30 cellular contexts compared by ENCODE assay signal in genomic region chr2:25972049-25972823, GRCh38. TPM values are rescaled to one million over a fixed set of nuclear protein-coding genes. Genes with fewer than 3 reads are reported as not detected.
A peak's percentile ranks its signal among the peaks of the same experiment; 100 is the strongest.
DNase-seq lines count a peak whose midpoint lies in the region; ATAC-seq and TF ChIP-seq lines count a peak whose summit lies in the region.
"Had no signal": no experiment of that assay in that cellular context is flagged by ENCODE, and none has a peak within 500 bp of the region (broad histone marks: within the 10 kb centered on the region; RNA-seq: fewer than 3 reads in every experiment).

No MANE protein-coding gene starts in this region.

- intact Hi-C loops in MCF 10A (cut with micrococcal nuclease) (no loop called here), breast epithelium (cut with DNase I; ENCODE audit: low total_unique reads) (no loop called here), thyroid gland (cut with DNase I) (no loop called here)

- no peaks in the 10 kb centered on the region for H3K27me3 ChIP-seq in breast epithelium
- no peaks in the 10 kb centered on the region for H3K27me3 ChIP-seq in thyroid gland
- H3K27me3 ChIP-seq: transverse colon had no signal

- no peaks in the 10 kb centered on the region for H3K27me3 Mint-ChIP-seq in MCF 10A (ENCODE audit: insufficient read depth, unreplicated experiment)
- H3K27me3 Mint-ChIP-seq in glutamatergic neuron (ENCODE audit: unreplicated experiment) = peaks cover 2% of the 10 kb centered on the region
- H3K27me3 Mint-ChIP-seq in activated CD8-positive, alpha-beta memory T cell treated with anti-CD3 and anti-CD28 coated beads, Interleukin-2, amount 10 ng/mL, durations not matched to agents 7 days and 5 days = no peaks in the 10 kb centered on the region
- H3K27me3 Mint-ChIP-seq: activated B cell treated with CpG ODN at 0.5 μM for 24 hours; activated naive CD8-positive, alpha-beta T cell; dendritic cell treated with granulocyte-macrophage colony-stimulating factor and Interleukin-4, amounts not matched to agents 40 ng/mL and 50 ng/mL, for 4 days; progenitor cell of endocrine pancreas had no signal

- peak overlapping the region; percentile 1 for H3K27ac Mint-ChIP-seq in MCF 10A (ENCODE audit: low read depth, unreplicated experiment)
- no peak overlapping the region for H3K27ac Mint-ChIP-seq in glutamatergic neuron (ENCODE audit: unreplicated experiment)
- no peak overlapping the region for H3K27ac Mint-ChIP-seq in activated CD8-positive, alpha-beta memory T cell treated with anti-CD3 and anti-CD28 coated beads, Interleukin-2, amount 10 ng/mL, durations not matched to agents 7 days and 5 days
- H3K27ac Mint-ChIP-seq: activated B cell treated with CpG ODN at 0.5 μM for 24 hours; activated naive CD8-positive, alpha-beta T cell; activated T-helper 2 cell treated with anti-CD3 and anti-CD28 coated beads, Interferon-gamma antibody, Interleukin-2, Interleukin-4, amounts not matched to agents 10 μg/mL and 5 μg/mL and 100 μg/mL, durations not matched to agents 14 hours and 24 hours and 36 hours; CD8-positive, alpha-beta T cell; dendritic cell treated with granulocyte-macrophage colony-stimulating factor and Interleukin-4, amounts not matched to agents 40 ng/mL and 50 ng/mL, for 4 days; HFFc6; immature natural killer cell; T-helper 2 cell treated with Interferon-gamma antibody and Interleukin-4, amounts not matched to agents 5 μg/mL and 100 μg/mL, for 36 hours had no signal

- CTCF ChIA-PET in MCF 10A (lab: Yijun Ruan, JAX) = interaction anchor here (0.6 to 2.1 kb wide), 6 partner anchors 21 to 243 kb away, joined by 3 to 11 read pairs (median 4); no protein-coding TSS in a partner anchor
- CTCF ChIA-PET in activated CD8-positive, alpha-beta memory T cell treated with anti-CD3 and anti-CD28 coated beads, Interleukin-2, amount 10 ng/mL, durations not matched to agents 7 days and 5 days (lab: Charles Lee) = interaction anchor here (1.0 to 2.4 kb wide), 5 partner anchors 19 to 201 kb away, joined by 3 to 11 read pairs (median 4); partner anchors contain the start of gene GAREM2

- TF ChIP-seq POLR2A in breast epithelium (IDR thresholded peaks at IDR 0.05) (no peak), thyroid gland (IDR thresholded peaks at IDR 0.05) (no peak)

- H3K4me1 Mint-ChIP-seq in MCF 10A (ENCODE audit: insufficient read depth, unreplicated experiment) (peaks cover 5% of the 10 kb centered on the region), glutamatergic neuron (ENCODE audit: low read depth, unreplicated experiment) (peaks cover 16% of the 10 kb centered on the region)
- peaks cover 9% of the 10 kb centered on the region for H3K4me1 Mint-ChIP-seq in activated CD8-positive, alpha-beta memory T cell treated with anti-CD3 and anti-CD28 coated beads, Interleukin-2, amount 10 ng/mL, durations not matched to agents 7 days and 5 days
- H3K4me1 Mint-ChIP-seq: activated B cell treated with CpG ODN at 0.5 μM for 24 hours, immature natural killer cell had no signal

- no peaks in the 10 kb centered on the region for H3K9me3 ChIP-seq in breast epithelium
- H3K9me3 ChIP-seq in thyroid gland = no peaks in the 10 kb centered on the region
- H3K9me3 ChIP-seq: transverse colon had no signal

- in situ Hi-C loops in astrocyte of the spinal cord (cut with HindIII; ENCODE audit: low sequenced_read_pairs) = no loop called here

- no peaks in the 10 kb centered on the region for H3K36me3 Mint-ChIP-seq in MCF 10A (ENCODE audit: insufficient read depth, unreplicated experiment)
- H3K36me3 Mint-ChIP-seq in glutamatergic neuron (ENCODE audit: unreplicated experiment) = peaks cover 4% of the 10 kb centered on the region
- no peaks in the 10 kb centered on the region for H3K36me3 Mint-ChIP-seq in activated CD8-positive, alpha-beta memory T cell treated with anti-CD3 and anti-CD28 coated beads, Interleukin-2, amount 10 ng/mL, durations not matched to agents 7 days and 5 days
- H3K36me3 Mint-ChIP-seq: activated naive CD8-positive, alpha-beta T cell; CD8-positive, alpha-beta T cell had no signal

- POLR2A ChIA-PET in MCF 10A (lab: Yijun Ruan, JAX) = interaction anchor here (0.7 to 1.1 kb wide), 2 partner anchors 29 to 178 kb away, joined by 3 read pairs; no protein-coding TSS in a partner anchor

- H3K4me3 Mint-ChIP-seq in MCF 10A (ENCODE audit: unreplicated experiment) = no peak overlapping the region
- H3K4me3 Mint-ChIP-seq in glutamatergic neuron (ENCODE audit: unreplicated experiment) = peak overlapping the region; percentile 47
- no peak overlapping the region for H3K4me3 Mint-ChIP-seq in activated CD8-positive, alpha-beta memory T cell treated with anti-CD3 and anti-CD28 coated beads, Interleukin-2, amount 10 ng/mL, durations not matched to agents 7 days and 5 days
- H3K4me3 Mint-ChIP-seq: activated B cell treated with CpG ODN at 0.5 μM for 24 hours; activated naive CD8-positive, alpha-beta T cell; brain; CD8-positive, alpha-beta T cell; dendritic cell treated with granulocyte-macrophage colony-stimulating factor and Interleukin-4, amounts not matched to agents 40 ng/mL and 50 ng/mL, for 4 days; HFFc6; immature natural killer cell; T-helper 2 cell treated with Interferon-gamma antibody and Interleukin-4, amounts not matched to agents 5 μg/mL and 100 μg/mL, for 36 hours had no signal

- H3K4me1 ChIP-seq in breast epithelium = no peaks in the 10 kb centered on the region
- H3K4me1 ChIP-seq in thyroid gland = peaks cover 3 to 16% of the 10 kb centered on the region in 2 donors
- H3K4me1 ChIP-seq: transverse colon had no signal

- TF ChIP-seq CTCF in MCF 10A (IDR thresholded peaks at IDR 0.05; ENCODE audit: unreplicated experiment) (no peak), breast epithelium (IDR thresholded peaks at IDR 0.05) (no peak), astrocyte of the spinal cord (IDR thresholded peaks at IDR 0.05; ENCODE audit: low read depth, low read length) (no peak), glutamatergic neuron (IDR thresholded peaks at IDR 0.05; ENCODE audit: partially characterized antibody, unreplicated experiment) (no peak), thyroid gland (IDR thresholded peaks at IDR 0.05) (no peak)

- DNase-seq in MCF 10A (ENCODE audit: unreplicated experiment) = no peak
- no peak for DNase-seq in breast epithelium (ENCODE audit: low spot score in 2 of 2)
- DNase-seq in astrocyte of the spinal cord (ENCODE audit: low read depth, low spot score) = peak; percentile 52
- DNase-seq in glutamatergic neuron = no peak
- peak; percentile 37 to 41 for DNase-seq in thyroid gland
- no peak for DNase-seq in NOMO-1 (lab: John Stamatoyannopoulos, UW; ENCODE audit: unreplicated experiment in 2 of 2)
- DNase-seq in activated CD8-positive, alpha-beta memory T cell treated with anti-CD3 and anti-CD28 coated beads, Interleukin-2, amount 10 ng/mL, durations not matched to agents 7 days and 5 days = no peak
- DNase-seq: activated B cell treated with CpG ODN at 0.5 μM for 24 hours; activated CD4-positive, alpha-beta T cell treated with anti-CD3 and anti-CD28 coated beads, Interleukin-2, amount 50 U/mL, for 4 hours; activated CD8-positive, alpha-beta memory T cell treated with anti-CD3 and anti-CD28 coated beads, Interleukin-2, amount 50 U/mL, for 48 hours; CD8-positive, alpha-beta T cell; HFFc6; immature natural killer cell; left ventricle myocardium superior; NCI-H1092 treated with DMSO at 0.1 percent for 48 hours; NCI-H510A treated with DMSO at 0.1 percent for 48 hours; NK-92 treated with Interleukin-12 subunit alpha and Interleukin-12 subunit beta, amount 100 ng/mL, for 24 hours; stimulated activated CD4-positive, alpha-beta T cell treated with anti-CD3 and anti-CD28 coated beads, Interleukin-2, amount 100 ng/mL, for 48 hours; stimulated activated naive CD4-positive, alpha-beta T cell; transverse colon had no signal

- no peak overlapping the region for H3K27ac ChIP-seq in breast epithelium
- no peak overlapping the region for H3K27ac ChIP-seq in thyroid gland
- H3K27ac ChIP-seq: 22Rv1, skin epidermis, transverse colon had no signal

- H3K4me3 ChIP-seq in breast epithelium (no peak overlapping the region), astrocyte of the spinal cord (ENCODE audit: low read depth, low read length) (no peak overlapping the region), thyroid gland (replicated peaks in 1 of 3) (no peak overlapping the region)
- H3K4me3 ChIP-seq: GM12878, skin epidermis, transverse colon had no signal

- WGBS in thyroid gland, 2 donors = 66 to 79% methylated on average over 7 of the region's 7 CpGs

- ATAC-seq in activated CD8-positive, alpha-beta memory T cell treated with anti-CD3 and anti-CD28 coated beads, Interleukin-2, amount 10 ng/mL, durations not matched to agents 7 days and 5 days = no peak
- ATAC-seq in HG03108 (IDR thresholded peaks at IDR 0.05; ENCODE audit: unreplicated experiment) = no peak
- ATAC-seq: CD8-positive, alpha-beta T cell; GM12878; left ventricle myocardium superior had no signal

- H3K9me3 Mint-ChIP-seq in MCF 10A (ENCODE audit: unreplicated experiment) = no peaks in the 10 kb centered on the region
- peaks cover 3% of the 10 kb centered on the region for H3K9me3 Mint-ChIP-seq in glutamatergic neuron (ENCODE audit: unreplicated experiment)
- H3K9me3 Mint-ChIP-seq in activated CD8-positive, alpha-beta memory T cell treated with anti-CD3 and anti-CD28 coated beads, Interleukin-2, amount 10 ng/mL, durations not matched to agents 7 days and 5 days (ENCODE audit: low read depth) = no peaks in the 10 kb centered on the region
- H3K9me3 Mint-ChIP-seq: activated B cell treated with CpG ODN at 0.5 μM for 24 hours; activated T-helper 2 cell treated with anti-CD3 and anti-CD28 coated beads, Interferon-gamma antibody, Interleukin-2, Interleukin-4, amounts not matched to agents 10 μg/mL and 5 μg/mL and 100 μg/mL, durations not matched to agents 14 hours and 24 hours and 36 hours; CD8-positive, alpha-beta T cell; dendritic cell treated with granulocyte-macrophage colony-stimulating factor and Interleukin-4, amounts not matched to agents 40 ng/mL and 50 ng/mL, for 4 days; HFFc6; immature natural killer cell; T-helper 2 cell treated with Interferon-gamma antibody and Interleukin-4, amounts not matched to agents 5 μg/mL and 100 μg/mL, for 36 hours had no signal

- no peaks in the 10 kb centered on the region for H3K36me3 ChIP-seq in breast epithelium
- no peaks in the 10 kb centered on the region for H3K36me3 ChIP-seq in thyroid gland
- H3K36me3 ChIP-seq: transverse colon had no signal

- no TSS peak for BruUV-seq in MCF 10A (replicated peaks; lab: Mats Ljungman, UMichigan)

RNA-seq across cellular contexts. Expression of gene KIF3C, which starts 10.1 kb away (rescaled TPM):
- total RNA-seq in MCF 10A (2022) (0.91 and 2.0 TPM in 2 replicates), breast epithelium (10 to 100 TPM in 1 of 3 donors, 1 to 10 TPM in 2; 3.4 to 32.8 (median 6.0) TPM), glutamatergic neuron (ENCODE audit: unreplicated experiment) (210 TPM), thyroid gland (10 to 100 TPM in 3 of 4 donors, 1 to 10 TPM in 1; 9.9 to 13.8 (median 11.7) TPM)
- total RNA-seq in activated CD8-positive, alpha-beta memory T cell treated with anti-CD3 and anti-CD28 coated beads, Interleukin-2, amount 10 ng/mL, durations not matched to agents 7 days and 5 days = 10 to 100 TPM; 12.4 to 15.4 TPM

Comparison
In these comparisons a context has a peak if more than half of its experiments do, and no peak if none do; other contexts are left out.
1. DNase-seq: peak in astrocyte of the spinal cord (single experiment) and thyroid gland (2 of 2); none in MCF 10A (single experiment), breast epithelium (0 of 2), glutamatergic neuron (single experiment), NOMO-1 (0 of 2) and activated CD8-positive, alpha-beta memory T cell treated with anti-CD3 and anti-CD28 coated beads, Interleukin-2, amount 10 ng/mL, durations not matched to agents 7 days and 5 days (single experiment).